In genomic region chr1:8112611-8113256, GRCh38 we compare ENCODE assay signal across 15 cellular contexts.
"Had no signal": no experiment of that assay in that cellular context is flagged by ENCODE, and none has a peak within 500 bp of the region (broad histone marks: within the 10 kb centered on the region; RNA-seq: fewer than 3 reads in every experiment).

No MANE protein-coding gene starts in this region.

- H3K27me3 ChIP-seq: adrenal gland, brain microvascular endothelial cell, foreskin keratinocyte, heart left ventricle, right atrium auricular region, upper lobe of left lung had no signal

- H3K9me3 ChIP-seq: adrenal gland, right atrium auricular region, upper lobe of left lung had no signal

- H3K36me3 Mint-ChIP-seq: stimulated activated memory B cell treated with anti-CD40 and anti-IgM and Interleukin-4, amounts not matched to agents 10 μg/mL and 1 μg/mL and 100 μg/mL, for 72 hours had no signal

- H3K27ac ChIP-seq: adrenal gland, brain microvascular endothelial cell, foreskin keratinocyte, right atrium auricular region, upper lobe of left lung had no signal

- H3K9me3 Mint-ChIP-seq: stimulated activated memory B cell treated with anti-CD40 and anti-IgM and Interleukin-4, amounts not matched to agents 10 μg/mL and 1 μg/mL and 100 μg/mL, for 72 hours had no signal

- ATAC-seq: foreskin keratinocyte; left ventricle myocardium superior; stimulated activated memory B cell treated with anti-CD40 and anti-IgM and Interleukin-4, amounts not matched to agents 10 μg/mL and 1 μg/mL and 100 μg/mL, for 72 hours had no signal

- H3K27ac Mint-ChIP-seq: stimulated activated memory B cell treated with anti-CD40 and anti-IgM and Interleukin-4, amounts not matched to agents 10 μg/mL and 1 μg/mL and 100 μg/mL, for 72 hours had no signal

- DNase-seq: activated CD4-positive, alpha-beta T cell treated with anti-CD3 and anti-CD28 coated beads, Interleukin-2, amount 50 U/mL, for 1 hour; activated naive CD4-positive, alpha-beta T cell treated with anti-CD3 and anti-CD28 coated beads, Interleukin-2, amount 50 U/mL, for 16 hours; activated T-cell treated with anti-CD3 and anti-CD28 coated beads for 4 hours; brain microvascular endothelial cell; foreskin keratinocyte; heart left ventricle; left ventricle myocardium superior; mesendoderm; small intestine; upper lobe of left lung had no signal

- H3K4me3 ChIP-seq: adrenal gland, right atrium auricular region, upper lobe of left lung had no signal

- FAIRE-seq: keratinocyte, small intestine, TTC549 had no signal

- H3K4me1 ChIP-seq: foreskin keratinocyte had no signal

- H3K36me3 ChIP-seq: adrenal gland, brain microvascular endothelial cell, heart left ventricle, right atrium auricular region, upper lobe of left lung had no signal

- H3K4me3 Mint-ChIP-seq: stimulated activated memory B cell treated with anti-CD40 and anti-IgM and Interleukin-4, amounts not matched to agents 10 μg/mL and 1 μg/mL and 100 μg/mL, for 72 hours had no signal

- H3K4me1 Mint-ChIP-seq: stimulated activated memory B cell treated with anti-CD40 and anti-IgM and Interleukin-4, amounts not matched to agents 10 μg/mL and 1 μg/mL and 100 μg/mL, for 72 hours had no signal
